Comparison of ENCODE assay signal across 1 cellular context in the genomic region with DNA sequence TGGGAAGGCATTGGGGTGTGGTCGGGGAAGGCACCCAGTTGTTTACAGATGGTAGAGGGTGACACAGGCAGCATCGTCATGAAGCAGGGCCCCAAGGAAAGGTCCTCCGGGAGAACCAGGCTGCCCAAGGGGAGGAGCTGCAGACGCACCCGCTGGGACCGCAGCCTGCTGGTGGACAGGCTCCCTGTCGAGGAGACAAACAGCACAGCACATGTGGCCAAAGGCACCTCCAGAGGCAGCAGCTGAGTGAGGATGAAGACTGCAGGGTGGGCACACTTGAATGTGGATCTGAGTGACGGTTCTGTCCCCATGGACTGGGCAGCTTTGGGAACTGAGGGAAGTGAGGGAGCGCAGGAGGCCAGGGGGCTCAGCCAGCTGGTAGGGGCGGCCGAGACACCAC.
TF ChIP-seq lines count a peak whose summit lies in the region.

No MANE protein-coding gene starts in this region.

TF ChIP-seq in endothelial cell of umbilical vein, 7 proteins besides CTCF, POLR2A, EP300 and RAD21:
- TF ChIP-seq EZH2 (IDR thresholded peaks at IDR 0.05; ENCODE audit: borderline replicate concordance, low read depth, low read length, severe bottlenecking) = no peak
- TF ChIP-seq MYC (IDR thresholded peaks at IDR 0.05; ENCODE audit: low read depth, low read length) = no peak
- TF ChIP-seq JUN (IDR thresholded peaks at IDR 0.05; ENCODE audit: borderline replicate concordance, insufficient read depth, insufficient read length, low read depth) = no peak
- TF ChIP-seq POLR2AphosphoS5 (IDR thresholded peaks at IDR 0.05; ENCODE audit: insufficient read depth, low read depth, low read length) = no peak
- TF ChIP-seq, protein P1, sequence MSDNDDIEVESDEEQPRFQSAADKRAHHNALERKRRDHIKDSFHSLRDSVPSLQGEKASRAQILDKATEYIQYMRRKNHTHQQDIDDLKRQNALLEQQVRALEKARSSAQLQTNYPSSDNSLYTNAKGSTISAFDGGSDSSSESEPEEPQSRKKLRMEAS (IDR thresholded peaks at IDR 0.05; ENCODE audit: insufficient read depth, insufficient read length) = no peak
- no peak for TF ChIP-seq GATA2 (IDR thresholded peaks at IDR 0.05; ENCODE audit: insufficient read depth, insufficient read length, low read depth, low read length)
- no peak for TF ChIP-seq FOS (IDR thresholded peaks at IDR 0.05; ENCODE audit: borderline replicate concordance, insufficient read depth, low read length)
